In genomic region chr10:95183451-95184230, GRCh38 we compare ENCODE assay signal across 8 cellular contexts. TPM values are rescaled to one million over a fixed set of nuclear protein-coding genes. Genes with fewer than 3 reads are reported as not detected.
DNase-seq lines count a peak whose midpoint lies in the region; ATAC-seq and TF ChIP-seq lines count a peak whose summit lies in the region.

No MANE protein-coding gene starts in this region.

- peak overlapping the region; percentile 90 for H3K56ac ChIP-seq in mesendoderm (ENCODE audit: low read length)

- H3K9me3 ChIP-seq in BE2C, result no peaks in the 10 kb centered on the region

- no peak overlapping the region for H2BK15ac ChIP-seq in mesendoderm (replicated peaks; ENCODE audit: low read depth)

- H2BK120ac ChIP-seq in mesendoderm (ENCODE audit: low read depth, low read length), result no peak overlapping the region

- peak overlapping the region; percentile 44 for H3K4me2 ChIP-seq in mesendoderm (ENCODE audit: low read length)

- ATAC-seq in GM19043 (IDR thresholded peaks at IDR 0.05; ENCODE audit: low read depth, unreplicated experiment) (peak; percentile 97), HG03280 (IDR thresholded peaks at IDR 0.05; ENCODE audit: unreplicated experiment) (peak; percentile 93)
- peak; percentile 98 for ATAC-seq in activated CD8-positive, alpha-beta T cell treated with anti-CD3 and anti-CD28 coated beads, Interleukin-2, amount 10 ng/mL, durations not matched to agents 7 days and 5 days
- peak; percentile 92 for ATAC-seq in effector memory CD8-positive, alpha-beta T cell (replicated peaks)

- WGBS in mesendoderm (ENCODE audit: extremely low coverage, insufficient coverage, low lambda C conversion rate), result no CpG with 5 or more reads among the region's 80 CpGs

- peaks cover 7% of the 10 kb centered on the region for H3K4me1 Mint-ChIP-seq in activated CD8-positive, alpha-beta T cell treated with anti-CD3 and anti-CD28 coated beads, Interleukin-2, amount 10 ng/mL, durations not matched to agents 7 days and 5 days (ENCODE audit: low read depth)
- H3K4me1 Mint-ChIP-seq in effector memory CD8-positive, alpha-beta T cell (ENCODE audit: low read depth in 2 of 2), result peaks cover 3 to 4% of the 10 kb centered on the region in 2 donors

- peak overlapping the region; percentile 82 for H3K9ac ChIP-seq in mesendoderm (ENCODE audit: low read length)

- no peaks in the 10 kb centered on the region for H3K9me3 Mint-ChIP-seq in activated CD8-positive, alpha-beta T cell treated with anti-CD3 and anti-CD28 coated beads, Interleukin-2, amount 10 ng/mL, durations not matched to agents 7 days and 5 days (ENCODE audit: insufficient read depth)
- no peaks in the 10 kb centered on the region for H3K9me3 Mint-ChIP-seq in effector memory CD8-positive, alpha-beta T cell

- H3K79me2 ChIP-seq in mesendoderm (ENCODE audit: control insufficient read depth, insufficient read depth, low read length), result no peaks in the 10 kb centered on the region

- H3K27me3 Mint-ChIP-seq in activated CD8-positive, alpha-beta T cell treated with anti-CD3 and anti-CD28 coated beads, Interleukin-2, amount 10 ng/mL, durations not matched to agents 7 days and 5 days (ENCODE audit: low read depth), result peaks cover 22% of the 10 kb centered on the region
- H3K27me3 Mint-ChIP-seq in effector memory CD8-positive, alpha-beta T cell, result peaks cover 14 to 30% of the 10 kb centered on the region in 2 donors

- POLR2A ChIA-PET in activated CD8-positive, alpha-beta T cell treated with anti-CD3 and anti-CD28 coated beads, Interleukin-2, amount 10 ng/mL, durations not matched to agents 7 days and 5 days (lab: Charles Lee), result no interaction called here

- H3K27ac Mint-ChIP-seq in activated CD8-positive, alpha-beta T cell treated with anti-CD3 and anti-CD28 coated beads, Interleukin-2, amount 10 ng/mL, durations not matched to agents 7 days and 5 days, result peak overlapping the region; percentile 22
- H3K27ac Mint-ChIP-seq in effector memory CD8-positive, alpha-beta T cell, result peak overlapping the region; percentile 28 to 63

- CTCF ChIA-PET in activated CD8-positive, alpha-beta T cell treated with anti-CD3 and anti-CD28 coated beads, Interleukin-2, amount 10 ng/mL, durations not matched to agents 7 days and 5 days (lab: Charles Lee), result interaction anchor here (0.6 to 3.4 kb wide), 8 partner anchors 18 to 191 kb away, joined by 3 to 19 read pairs (median 4); no protein-coding TSS in a partner anchor

- H4K5ac ChIP-seq in mesendoderm (ENCODE audit: low read length), result no peak overlapping the region

- DNase-seq in BE2C (peak; percentile 89), NCI-H748 treated with DMSO at 0.1 percent for 48 hours (lab: John Stamatoyannopoulos, UW) (peak; percentile 31), mesendoderm (peak; percentile 92)
- peak; percentile 77 for DNase-seq in activated CD8-positive, alpha-beta T cell treated with anti-CD3 and anti-CD28 coated beads, Interleukin-2, amount 10 ng/mL, durations not matched to agents 7 days and 5 days
- DNase-seq in effector memory CD8-positive, alpha-beta T cell, result peak; percentile 30 to 50 (median 48)
- DNase-seq in stimulated activated CD8-positive, alpha-beta memory T cell treated with anti-CD3 and anti-CD28 coated beads, Interleukin-15, amount 100 ng/mL, for 1 hour (ENCODE audit: low read depth), result peak; percentile 27

- H2AK5ac ChIP-seq in mesendoderm (ENCODE audit: low read length), result no peak overlapping the region

- H3K4me3 Mint-ChIP-seq in activated CD8-positive, alpha-beta T cell treated with anti-CD3 and anti-CD28 coated beads, Interleukin-2, amount 10 ng/mL, durations not matched to agents 7 days and 5 days, result peak overlapping the region; percentile 61
- H3K4me3 Mint-ChIP-seq in effector memory CD8-positive, alpha-beta T cell, result peak overlapping the region; percentile 63 to 76

- peak overlapping the region; percentile 62 for H3K4ac ChIP-seq in mesendoderm (ENCODE audit: low read depth, low read length)

- no peak overlapping the region for H3K23ac ChIP-seq in mesendoderm (ENCODE audit: low read length)

- no peak overlapping the region for H2BK5ac ChIP-seq in mesendoderm (ENCODE audit: low read length)

- H3K4me1 ChIP-seq in BE2C, result no peaks in the 10 kb centered on the region
- no peaks in the 10 kb centered on the region for H3K4me1 ChIP-seq in mesendoderm (ENCODE audit: control insufficient read depth, low read depth, low read length)

- H3K36me3 Mint-ChIP-seq in activated CD8-positive, alpha-beta T cell treated with anti-CD3 and anti-CD28 coated beads, Interleukin-2, amount 10 ng/mL, durations not matched to agents 7 days and 5 days (ENCODE audit: low read depth), result no peaks in the 10 kb centered on the region
- no peaks in the 10 kb centered on the region for H3K36me3 Mint-ChIP-seq in effector memory CD8-positive, alpha-beta T cell (ENCODE audit: insufficient read depth)

- H3K18ac ChIP-seq in mesendoderm (ENCODE audit: low read length), result peak overlapping the region; percentile 97

- peaks cover 11% of the 10 kb centered on the region; the same call in 1 of the 2 replicates for H3K27me3 ChIP-seq in BE2C
- no peaks in the 10 kb centered on the region for H3K27me3 ChIP-seq in mesendoderm (ENCODE audit: insufficient read depth, low read length, poor library complexity)

- peak overlapping the region; percentile 58 for H3K4me3 ChIP-seq in BE2C (ENCODE audit: low read depth, low read length)
- H3K4me3 ChIP-seq in mesendoderm (ENCODE audit: low read length), result peak overlapping the region; percentile 31

- peak overlapping the region; percentile 90 for H4K8ac ChIP-seq in mesendoderm (ENCODE audit: low read depth, low read length)

- H3K36me3 ChIP-seq in BE2C (no peaks in the 10 kb centered on the region), mesendoderm (ENCODE audit: control insufficient read depth, insufficient read depth, low read length) (no peaks in the 10 kb centered on the region)

- TF ChIP-seq CTCF in BE2C (IDR thresholded peaks at IDR 0.05; ENCODE audit: low read depth, low read length), result peak; percentile 64

- no peaks in the 10 kb centered on the region for H3K79me1 ChIP-seq in mesendoderm (ENCODE audit: low read length)

- peak overlapping the region; percentile 64 for H3K27ac ChIP-seq in mesendoderm (ENCODE audit: low read depth, low read length)

RNA-seq across cellular contexts. Expression of gene ACSM6, which starts 10.4 kb away (rescaled TPM):
- not detected for polyA plus RNA-seq in BE2C (2012; ENCODE audit: insufficient read depth, insufficient read length, low read depth)
- total RNA-seq in activated CD8-positive, alpha-beta T cell treated with anti-CD3 and anti-CD28 coated beads, Interleukin-2, amount 10 ng/mL, durations not matched to agents 7 days and 5 days, result not detected
- 0.04 TPM for polyA plus RNA-seq in mesendoderm (2013, experiment 1 of 2)
- polyA plus RNA-seq in mesendoderm (2013, experiment 2 of 2), result 0.04 TPM

Comparison
In these comparisons a context has a peak if more than half of its experiments do, and no peak if none do; other contexts are left out.
1. Peak in every context shown above with its lines: DNase-seq, ATAC-seq, H3K4me3 ChIP-seq and H3K27ac ChIP-seq.
2. DNase-seq: peak in every context shown above with its lines; median percentile 92 in mesendoderm; 89 in BE2C; 77 in activated CD8-positive, alpha-beta T cell treated with anti-CD3 and anti-CD28 coated beads, Interleukin-2, amount 10 ng/mL, durations not matched to agents 7 days and 5 days; 48 in effector memory CD8-positive, alpha-beta T cell; 31 in NCI-H748 treated with DMSO at 0.1 percent for 48 hours; 27 in stimulated activated CD8-positive, alpha-beta memory T cell treated with anti-CD3 and anti-CD28 coated beads, Interleukin-15, amount 100 ng/mL, for 1 hour.